In genomic region chr18:46160050-46160798, GRCh38 we compare ENCODE assay signal across 17 cellular contexts. TPM values are rescaled to one million over a fixed set of nuclear protein-coding genes. Genes with fewer than 3 reads are reported as not detected.
DNase-seq lines count a peak whose midpoint lies in the region; ATAC-seq and TF ChIP-seq lines count a peak whose summit lies in the region.
"Had no signal": no experiment of that assay in that cellular context is flagged by ENCODE, and none has a peak within 500 bp of the region (broad histone marks: within the 10 kb centered on the region; RNA-seq: fewer than 3 reads in every experiment).

No MANE protein-coding gene starts in this region.

- ATAC-seq in naive thymus-derived CD4-positive, alpha-beta T cell = no peak
- ATAC-seq: CD8-positive, alpha-beta T cell; stimulated activated memory B cell treated with anti-CD40 and anti-IgM and Interleukin-4, amounts not matched to agents 10 μg/mL and 1 μg/mL and 100 μg/mL, for 72 hours had no signal

- H3K36me3 ChIP-seq in MM.1S (replicated peaks; ENCODE audit: insufficient read depth, low read length) = no peaks in the 10 kb centered on the region
- H3K36me3 ChIP-seq in naive thymus-derived CD4-positive, alpha-beta T cell (ENCODE audit: control insufficient read depth in 2 of 3, insufficient read depth in 3 of 3, low read length in 3 of 3) = no peaks in the 10 kb centered on the region
- no peaks in the 10 kb centered on the region for H3K36me3 ChIP-seq in A673 (ENCODE audit: insufficient read depth, low read length, poor library complexity, severe bottlenecking)
- H3K36me3 ChIP-seq: breast epithelium, uterus had no signal

- no peaks in the 10 kb centered on the region for H3K27me3 ChIP-seq in MM.1S (replicated peaks; ENCODE audit: insufficient read depth, low read length)
- H3K27me3 ChIP-seq in naive thymus-derived CD4-positive, alpha-beta T cell (ENCODE audit: control insufficient read depth in 2 of 2, insufficient read depth in 2 of 2, low read length in 2 of 2) = no peaks in the 10 kb centered on the region
- H3K27me3 ChIP-seq in A673 (replicated peaks; ENCODE audit: insufficient read depth, low read depth, low read length, poor library complexity) = no peaks in the 10 kb centered on the region
- H3K27me3 ChIP-seq: breast epithelium, uterus had no signal

- BruUV-seq in A673 (replicated peaks; lab: Mats Ljungman, UMichigan) = no TSS peak

- peaks cover 34 to 68% (median 63%) of the 10 kb centered on the region in 7 donors for H3K4me1 Mint-ChIP-seq in naive thymus-derived CD4-positive, alpha-beta T cell

- DNase-seq in NCI-H2029 (lab: John Stamatoyannopoulos, UW) (peak; percentile 7), NCI-H2029 treated with DMSO at 0.1 percent for 48 hours (lab: John Stamatoyannopoulos, UW) (no peak), MM.1S (peak; percentile 48), astrocyte of the hippocampus (ENCODE audit: low read depth, low spot score) (peak; percentile 39), A673 (ENCODE audit: low spot score) (no peak), superior temporal gyrus (ENCODE audit: extremely low spot score) (no peak), NCI-H1694 (lab: John Stamatoyannopoulos, UW) (no peak)
- peak in 1 of 9 donors; percentile 12 for DNase-seq in naive thymus-derived CD4-positive, alpha-beta T cell
- DNase-seq: 8988T; activated CD4-positive, alpha-beta T cell treated with anti-CD3 and anti-CD28 coated beads for 1 hour; CD8-positive, alpha-beta T cell; GF-D8; NCI-H1105 treated with DMSO at 0.1 percent for 48 hours; uterus had no signal

- peaks cover 0 to 23% (median 0%) of the 10 kb centered on the region in 5 donors for H3K36me3 Mint-ChIP-seq in naive thymus-derived CD4-positive, alpha-beta T cell
- H3K36me3 Mint-ChIP-seq: CD8-positive, alpha-beta T cell; stimulated activated memory B cell treated with anti-CD40 and anti-IgM and Interleukin-4, amounts not matched to agents 10 μg/mL and 1 μg/mL and 100 μg/mL, for 72 hours had no signal

- POLR2A ChIA-PET in naive thymus-derived CD4-positive, alpha-beta T cell (lab: Charles Lee) = interaction anchor here (0.6 to 2.1 kb wide), 3 partner anchors 10 to 40 kb away, joined by 3 to 6 read pairs (median 6); a partner anchor contains a TSS
- POLR2A ChIA-PET in A673 (lab: Charles Lee; ENCODE audit: low non-redundant PET) = no interaction called here

- H3K27ac Mint-ChIP-seq in naive thymus-derived CD4-positive, alpha-beta T cell = peak overlapping the region in 7 of 9 donors; percentile 1 to 74 (median 65)
- H3K27ac Mint-ChIP-seq: activated T-helper 2 cell treated with anti-CD3 and anti-CD28 coated beads, Interferon-gamma antibody, Interleukin-2, Interleukin-4, amounts not matched to agents 10 μg/mL and 5 μg/mL and 100 μg/mL, durations not matched to agents 14 hours and 24 hours and 36 hours; CD8-positive, alpha-beta T cell; stimulated activated memory B cell treated with anti-CD40 and anti-IgM and Interleukin-4, amounts not matched to agents 10 μg/mL and 1 μg/mL and 100 μg/mL, for 72 hours had no signal

- TF ChIP-seq CTCF in MM.1S (IDR thresholded peaks at IDR 0.05; ENCODE audit: low read length) (no peak), A673 (conservative IDR thresholded peaks at IDR 0.05; ENCODE audit: low read depth, low read length) (no peak)

- H3K4me1 ChIP-seq in MM.1S (ENCODE audit: low read length) = peaks cover 18% of the 10 kb centered on the region
- peaks cover 27 to 48% of the 10 kb centered on the region in 2 donors for H3K4me1 ChIP-seq in naive thymus-derived CD4-positive, alpha-beta T cell (ENCODE audit: control insufficient read depth in 2 of 2, insufficient read depth in 2 of 2, low read length in 2 of 2)
- H3K4me1 ChIP-seq in A673 (ENCODE audit: insufficient read depth, low read length, poor library complexity, severe bottlenecking) = no peaks in the 10 kb centered on the region
- H3K4me1 ChIP-seq: breast epithelium, uterus had no signal

- H3K27me3 Mint-ChIP-seq in naive thymus-derived CD4-positive, alpha-beta T cell = no peaks in the 10 kb centered on the region
- H3K27me3 Mint-ChIP-seq: stimulated activated memory B cell treated with anti-CD40 and anti-IgM and Interleukin-4, amounts not matched to agents 10 μg/mL and 1 μg/mL and 100 μg/mL, for 72 hours had no signal

- peak overlapping the region; percentile 55 for H2AFZ ChIP-seq in MM.1S (ENCODE audit: low read length)

- no peaks in the 10 kb centered on the region for H4K20me1 ChIP-seq in MM.1S (ENCODE audit: insufficient read depth, low read length)

- peak overlapping the region; percentile 19; the same call in 1 of the 2 replicates for H3K27ac ChIP-seq in MM.1S (ENCODE audit: low read length)
- H3K27ac ChIP-seq in naive thymus-derived CD4-positive, alpha-beta T cell (ENCODE audit: low read depth, low read length) = no peak overlapping the region
- H3K27ac ChIP-seq in A673 (ENCODE audit: low read depth, low read length, poor library complexity, severe bottlenecking) = no peak overlapping the region
- H3K27ac ChIP-seq: breast epithelium, uterus had no signal

- peak overlapping the region in 6 of 10 donors; percentile 1 to 45 (median 20) for H3K4me3 Mint-ChIP-seq in naive thymus-derived CD4-positive, alpha-beta T cell
- H3K4me3 Mint-ChIP-seq: CD8-positive, alpha-beta T cell; stimulated activated memory B cell treated with anti-CD40 and anti-IgM and Interleukin-4, amounts not matched to agents 10 μg/mL and 1 μg/mL and 100 μg/mL, for 72 hours had no signal

- H3K9me2 ChIP-seq in MM.1S (replicated peaks; ENCODE audit: insufficient read depth, low read length) = no peaks in the 10 kb centered on the region

- H3K4me3 ChIP-seq in MM.1S (ENCODE audit: low read length) (no peak overlapping the region), A673 (ENCODE audit: low read depth, low read length, poor library complexity, severe bottlenecking) (no peak overlapping the region)
- no peak overlapping the region for H3K4me3 ChIP-seq in naive thymus-derived CD4-positive, alpha-beta T cell (ENCODE audit: low read length)
- H3K4me3 ChIP-seq: breast epithelium, uterus had no signal

- peak overlapping the region; percentile 38 for H3K4me2 ChIP-seq in MM.1S (ENCODE audit: low read depth, low read length)

- CTCF ChIA-PET in naive thymus-derived CD4-positive, alpha-beta T cell (lab: Charles Lee) = interaction anchor here (1.5 to 4.1 kb wide), 3 partner anchors 11 to 13 kb away, joined by 6 to 31 read pairs (median 12); a partner anchor contains a TSS
- CTCF ChIA-PET in A673 (lab: Charles Lee) = no interaction called here

- no peak overlapping the region for H3K9ac ChIP-seq in MM.1S (ENCODE audit: low read length)

- intact Hi-C loops in naive thymus-derived CD4-positive, alpha-beta T cell (cut with micrococcal nuclease) = no loop called here
- intact Hi-C loops in A673 (cut with micrococcal nuclease; ENCODE audit: unreplicated experiment) = no loop called here

- H3K9me3 ChIP-seq in MM.1S (replicated peaks; ENCODE audit: insufficient read depth, low read length) = no peaks in the 10 kb centered on the region
- H3K9me3 ChIP-seq in naive thymus-derived CD4-positive, alpha-beta T cell (ENCODE audit: control insufficient read depth in 2 of 3, low read length in 3 of 3) = no peaks in the 10 kb centered on the region
- no peaks in the 10 kb centered on the region for H3K9me3 ChIP-seq in A673 (ENCODE audit: low read depth, low read length, poor library complexity, severe bottlenecking)
- H3K9me3 ChIP-seq: breast epithelium, uterus had no signal

- H3F3A ChIP-seq in MM.1S (ENCODE audit: insufficient read depth, low read length) = no peaks in the 10 kb centered on the region

- no peaks in the 10 kb centered on the region for H3K79me2 ChIP-seq in MM.1S (ENCODE audit: low read length)

- H3K9me3 Mint-ChIP-seq in naive thymus-derived CD4-positive, alpha-beta T cell = no peaks in the 10 kb centered on the region
- H3K9me3 Mint-ChIP-seq: activated T-helper 2 cell treated with anti-CD3 and anti-CD28 coated beads, Interferon-gamma antibody, Interleukin-2, Interleukin-4, amounts not matched to agents 10 μg/mL and 5 μg/mL and 100 μg/mL, durations not matched to agents 14 hours and 24 hours and 36 hours; CD8-positive, alpha-beta T cell; stimulated activated memory B cell treated with anti-CD40 and anti-IgM and Interleukin-4, amounts not matched to agents 10 μg/mL and 1 μg/mL and 100 μg/mL, for 72 hours had no signal

RNA-seq across cellular contexts. Expression of gene HAUS1, which starts 56.0 kb away (rescaled TPM):
- total RNA-seq in naive thymus-derived CD4-positive, alpha-beta T cell = 10 to 100 TPM; 10.4 to 47.2 (median 15.2) TPM
- polyA plus RNA-seq in naive thymus-derived CD4-positive, alpha-beta T cell = 10 to 100 TPM; 30.0 to 42.7 TPM
- total RNA-seq in A673 (2021) = 76.9 and 81.8 TPM in 2 replicates

Comparison
In these comparisons a context has a peak if more than half of its experiments do, and no peak if none do; other contexts are left out.
1. DNase-seq: peak in NCI-H2029 (single experiment), MM.1S (single experiment) and astrocyte of the hippocampus (single experiment); none in NCI-H2029 treated with DMSO at 0.1 percent for 48 hours (single experiment), A673 (single experiment), superior temporal gyrus (single experiment) and NCI-H1694 (single experiment).